Comparison of ENCODE assay signal across 10 cellular contexts in the genomic region with DNA sequence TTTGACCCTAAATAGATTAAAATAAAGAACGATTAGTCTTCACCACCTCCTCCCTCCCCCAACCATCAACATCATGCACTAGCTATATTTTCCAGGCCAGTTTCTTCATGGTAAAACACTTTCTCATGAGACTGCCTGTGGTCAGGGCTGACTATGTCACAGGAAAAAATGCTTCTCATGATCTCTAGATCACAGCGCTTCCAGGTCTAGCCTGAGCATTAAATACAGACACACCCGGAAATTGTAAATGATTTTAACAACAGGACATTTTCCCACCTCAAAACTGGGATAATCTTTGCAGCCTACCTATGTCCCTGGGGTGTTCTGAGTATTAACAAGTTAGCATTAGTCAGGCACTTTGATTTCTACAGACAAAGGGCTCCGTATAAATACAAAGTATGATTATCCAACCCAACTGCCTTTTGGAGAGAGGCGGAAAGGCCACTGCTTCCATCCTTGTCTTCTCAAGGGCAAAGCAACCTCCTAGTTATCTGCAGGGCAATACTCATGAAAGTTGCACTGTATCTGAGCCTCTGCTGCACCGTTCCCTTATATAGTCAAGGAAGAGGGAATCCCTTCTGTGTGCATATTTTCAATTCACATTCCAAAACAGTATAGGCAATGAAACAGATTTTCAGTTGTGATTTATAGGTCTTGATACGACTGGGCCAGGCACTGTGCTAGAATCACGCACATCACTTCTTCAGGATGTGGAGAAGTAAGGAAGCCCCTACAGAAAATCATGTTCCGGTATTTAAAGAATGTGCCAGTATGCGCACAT.
DNase-seq lines count a peak whose midpoint lies in the region; ATAC-seq lines count a peak whose summit lies in the region.
"Had no signal": no experiment of that assay in that cellular context is flagged by ENCODE, and none has a peak within 500 bp of the region (broad histone marks: within the 10 kb centered on the region; RNA-seq: fewer than 3 reads in every experiment).

No MANE protein-coding gene starts in this region.

- peak overlapping the region; percentile 88 for H3K4me3 Mint-ChIP-seq in activated naive CD4-positive, alpha-beta T cell treated with anti-CD3 and anti-CD28 coated beads for 36 hours

- H3K9ac ChIP-seq in iPS-20b (ENCODE audit: low read depth, low read length) = peak overlapping the region; percentile 45; the same call in 1 of the 2 replicates

- no peaks in the 10 kb centered on the region for H3K9me3 Mint-ChIP-seq in activated naive CD4-positive, alpha-beta T cell treated with anti-CD3 and anti-CD28 coated beads for 36 hours

- intact Hi-C loops in activated naive CD4-positive, alpha-beta T cell treated with anti-CD3 and anti-CD28 coated beads for 36 hours (cut with micrococcal nuclease) = loop anchor here (1.0 to 5.0 kb wide), 6 partner anchors 10 to 365 kb away; no protein-coding TSS in a partner anchor

- H3K27me3 Mint-ChIP-seq in activated naive CD4-positive, alpha-beta T cell treated with anti-CD3 and anti-CD28 coated beads for 36 hours (ENCODE audit: low read depth) = no peaks in the 10 kb centered on the region

- H3K27ac ChIP-seq in iPS-20b (ENCODE audit: low read length) = peak overlapping the region; percentile 27
- H3K27ac ChIP-seq: 22Rv1, HL-60 had no signal

- H3K4me1 Mint-ChIP-seq in activated naive CD4-positive, alpha-beta T cell treated with anti-CD3 and anti-CD28 coated beads for 36 hours (ENCODE audit: low read depth) = peaks cover 60% of the 10 kb centered on the region

- H3K27me3 ChIP-seq in iPS-20b (ENCODE audit: insufficient read depth, low read length) = no peaks in the 10 kb centered on the region

- CTCF ChIA-PET in activated naive CD4-positive, alpha-beta T cell treated with anti-CD3 and anti-CD28 coated beads for 36 hours (lab: Charles Lee) = interaction anchor here (0.6 to 1.0 kb wide), 3 partner anchors 44 to 144 kb away, joined by 3 to 5 read pairs (median 3); no protein-coding TSS in a partner anchor

- no peak overlapping the region for H3K4me3 ChIP-seq in iPS-20b (ENCODE audit: low read length)

- peak; percentile 2 for DNase-seq in DMS53 (lab: John Stamatoyannopoulos, UW)
- DNase-seq in DMS53 treated with DMSO at 0.1 percent for 48 hours (lab: John Stamatoyannopoulos, UW; ENCODE audit: unreplicated experiment) = no peak
- DNase-seq in activated naive CD4-positive, alpha-beta T cell treated with anti-CD3 and anti-CD28 coated beads for 36 hours = peak; percentile 57
- peak; percentile 86 for DNase-seq in stromal cell of bone marrow (ENCODE audit: low read depth)
- no peak for DNase-seq in NCI-H146 (lab: John Stamatoyannopoulos, UW)

- ATAC-seq in GM19351 (IDR thresholded peaks at IDR 0.05; ENCODE audit: unreplicated experiment) (no peak), GM21529 (IDR thresholded peaks at IDR 0.05; ENCODE audit: unreplicated experiment) (no peak)

- H3K4me1 ChIP-seq in iPS-20b (ENCODE audit: insufficient read depth, low read length) = peaks cover 59% of the 10 kb centered on the region

- peak overlapping the region; percentile 96 for H3K27ac Mint-ChIP-seq in activated naive CD4-positive, alpha-beta T cell treated with anti-CD3 and anti-CD28 coated beads for 36 hours

- H3K36me3 ChIP-seq in iPS-20b (ENCODE audit: insufficient read depth, low read depth, low read length) = no peaks in the 10 kb centered on the region

- no peaks in the 10 kb centered on the region for H3K36me3 Mint-ChIP-seq in activated naive CD4-positive, alpha-beta T cell treated with anti-CD3 and anti-CD28 coated beads for 36 hours (ENCODE audit: low read depth)

- no peaks in the 10 kb centered on the region for H3K9me3 ChIP-seq in iPS-20b (ENCODE audit: insufficient read depth, low read depth, low read length)

Comparison
In these comparisons a context has a peak if more than half of its experiments do, and no peak if none do; other contexts are left out.
1. DNase-seq: peak in DMS53 (single experiment), activated naive CD4-positive, alpha-beta T cell treated with anti-CD3 and anti-CD28 coated beads for 36 hours (single experiment) and stromal cell of bone marrow (single experiment); none in DMS53 treated with DMSO at 0.1 percent for 48 hours (single experiment) and NCI-H146 (single experiment).